2 cellular contexts compared by ENCODE assay signal in genomic region chr22:50488006-50488677, GRCh38.
TF ChIP-seq lines count a peak whose summit lies in the region.

No MANE protein-coding gene starts in this region.

TF ChIP-seq in HepG2, 621 proteins besides CTCF, POLR2A, EP300 and RAD21 (continues in another document):
- TF ChIP-seq PRDM4 (CRISPR knock-in tag; IDR thresholded peaks at IDR 0.05; ENCODE audit: borderline replicate concordance) (no peak), SMAD3 (CRISPR knock-in tag; IDR thresholded peaks at IDR 0.05) (no peak), TFDP1 (CRISPR knock-in tag; IDR thresholded peaks at IDR 0.05; ENCODE audit: borderline replicate concordance) (no peak), CENPX (CRISPR knock-in tag; IDR thresholded peaks at IDR 0.05) (no peak), AFF4 (CRISPR knock-in tag; IDR thresholded peaks at IDR 0.05) (no peak), ZSCAN30 (CRISPR knock-in tag; IDR thresholded peaks at IDR 0.05) (no peak), BHLHE40 (IDR thresholded peaks at IDR 0.05; ENCODE audit: low read length) (no peak), SMAD1 (CRISPR knock-in tag; IDR thresholded peaks at IDR 0.05; ENCODE audit: borderline replicate concordance, low read depth) (no peak), DDIT3 (CRISPR knock-in tag; IDR thresholded peaks at IDR 0.05) (no peak), ZSCAN20 (CRISPR knock-in tag; IDR thresholded peaks at IDR 0.05; ENCODE audit: borderline replicate concordance) (no peak), PLSCR1 (CRISPR knock-in tag; IDR thresholded peaks at IDR 0.05; ENCODE audit: borderline replicate concordance) (no peak), ZBTB26 (CRISPR knock-in tag; IDR thresholded peaks at IDR 0.05; ENCODE audit: borderline replicate concordance) (no peak), ZNF800 (CRISPR knock-in tag; IDR thresholded peaks at IDR 0.05) (no peak)

TF ChIP-seq in SK-N-SH treated with all-trans-retinoic acid at 6 μM for 48 hours, 23 proteins besides CTCF, POLR2A, EP300 and RAD21:
- no peak for TF ChIP-seq ZFP30 (CRISPR knock-in tag; IDR thresholded peaks at IDR 0.05)
- TF ChIP-seq CSDC2 (CRISPR knock-in tag; IDR thresholded peaks at IDR 0.05) = no peak
- TF ChIP-seq RARB (CRISPR knock-in tag; IDR thresholded peaks at IDR 0.05) = no peak
- TF ChIP-seq TSHZ2 (CRISPR knock-in tag; IDR thresholded peaks at IDR 0.05) = no peak
- no peak for TF ChIP-seq ISL1 (CRISPR knock-in tag; IDR thresholded peaks at IDR 0.05)
- TF ChIP-seq OSR1 (CRISPR knock-in tag; IDR thresholded peaks at IDR 0.05) = no peak
- no peak for TF ChIP-seq ZNF70 (CRISPR knock-in tag; IDR thresholded peaks at IDR 0.05)
- no peak for TF ChIP-seq ZFP3 (CRISPR knock-in tag; IDR thresholded peaks at IDR 0.05)
- no peak for TF ChIP-seq GLIS3 (CRISPR knock-in tag; IDR thresholded peaks at IDR 0.05)
